1 cellular context compared by ENCODE assay signal in genomic region chr1:203321273-203322052, GRCh38.
A peak's percentile ranks its signal among the peaks of the same experiment; 100 is the strongest.
TF ChIP-seq lines count a peak whose summit lies in the region.

No MANE protein-coding gene starts in this region.

TF ChIP-seq in HepG2, 621 proteins besides CTCF, POLR2A, EP300 and RAD21 (continued from another document):
- TF ChIP-seq HNRNPK (IDR thresholded peaks at IDR 0.05; ENCODE audit: low read depth, low read length, poor library complexity, severe bottlenecking) (peak; percentile 55), NCOA5 (CRISPR knock-in tag; IDR thresholded peaks at IDR 0.05) (no peak), NR2F6 (IDR thresholded peaks at IDR 0.05) (no peak), NR2F6 (CRISPR knock-in tag; IDR thresholded peaks at IDR 0.05) (no peak), PCBP2 (optimal IDR thresholded peaks at IDR 0.05; ENCODE audit: low read depth, low read length, poor library complexity, severe bottlenecking) (peak; percentile 34), FIP1L1 (IDR thresholded peaks at IDR 0.05; ENCODE audit: borderline replicate concordance, insufficient read depth, low read depth, low read length) (no peak)
